ENCODE assay signal across 8 cellular contexts in genomic region chr1:38608202-38608864, GRCh38.
DNase-seq lines count a peak whose midpoint lies in the region; ATAC-seq and TF ChIP-seq lines count a peak whose summit lies in the region.

No MANE protein-coding gene starts in this region.

- H3K27me3 Mint-ChIP-seq in stimulated activated naive B cell treated with anti-CD40 and anti-IgM and Interleukin-4, amounts not matched to agents 10 μg/mL and 1 μg/mL and 100 μg/mL, for 72 hours: peaks cover 18 to 36% of the 10 kb centered on the region in 2 donors

- no peaks in the 10 kb centered on the region for H3K36me3 Mint-ChIP-seq in stimulated activated naive B cell treated with anti-CD40 and anti-IgM and Interleukin-4, amounts not matched to agents 10 μg/mL and 1 μg/mL and 100 μg/mL, for 72 hours

- H3K9me3 Mint-ChIP-seq in stimulated activated naive B cell treated with anti-CD40 and anti-IgM and Interleukin-4, amounts not matched to agents 10 μg/mL and 1 μg/mL and 100 μg/mL, for 72 hours: no peaks in the 10 kb centered on the region

- DNase-seq in activated T-cell treated with anti-CD3 and anti-CD28 coated beads, Interleukin-2, amount 50 U/mL, for 48 hours: peak; percentile 29 to 42
- DNase-seq in activated T-cell treated with anti-CD3 and anti-CD28 coated beads for 4 hours (no peak), NCI-H1694 treated with DMSO at 0.1 percent for 48 hours (lab: John Stamatoyannopoulos, UW) (peak; percentile 30), epithelial cell of esophagus (ENCODE audit: low read depth) (no peak), NCI-H774 (lab: John Stamatoyannopoulos, UW) (no peak)
- no peak for DNase-seq in stimulated activated naive B cell treated with anti-CD40 and anti-IgM and Interleukin-4, amounts not matched to agents 10 μg/mL and 1 μg/mL and 100 μg/mL, for 72 hours
- no peak for DNase-seq in activated CD8-positive, alpha-beta memory T cell treated with anti-CD3 and anti-CD28 coated beads for 24 hours

- no peak overlapping the region for H3K27ac Mint-ChIP-seq in stimulated activated naive B cell treated with anti-CD40 and anti-IgM and Interleukin-4, amounts not matched to agents 10 μg/mL and 1 μg/mL and 100 μg/mL, for 72 hours

- H3K4me3 Mint-ChIP-seq in stimulated activated naive B cell treated with anti-CD40 and anti-IgM and Interleukin-4, amounts not matched to agents 10 μg/mL and 1 μg/mL and 100 μg/mL, for 72 hours: no peak overlapping the region

- peak; percentile 28 for TF ChIP-seq CTCF in epithelial cell of esophagus (IDR thresholded peaks at IDR 0.05; ENCODE audit: insufficient read depth, low read depth, low read length, missing control alignments)

- ATAC-seq in stimulated activated naive B cell treated with anti-CD40 and anti-IgM and Interleukin-4, amounts not matched to agents 10 μg/mL and 1 μg/mL and 100 μg/mL, for 72 hours (replicated peaks): peak; percentile 38 to 42
- no peak for ATAC-seq in GM21825 (IDR thresholded peaks at IDR 0.05; ENCODE audit: unreplicated experiment)

- no peak overlapping the region for H3K4me3 ChIP-seq in epithelial cell of esophagus (ENCODE audit: low read length)

- H3K4me1 Mint-ChIP-seq in stimulated activated naive B cell treated with anti-CD40 and anti-IgM and Interleukin-4, amounts not matched to agents 10 μg/mL and 1 μg/mL and 100 μg/mL, for 72 hours: peaks cover 0 to 2% of the 10 kb centered on the region in 2 donors

Comparison
In these comparisons a context has a peak if more than half of its experiments do, and no peak if none do; other contexts are left out.
1. DNase-seq: peak in activated T-cell treated with anti-CD3 and anti-CD28 coated beads, Interleukin-2, amount 50 U/mL, for 48 hours (2 of 2) and NCI-H1694 treated with DMSO at 0.1 percent for 48 hours (single experiment); none in activated T-cell treated with anti-CD3 and anti-CD28 coated beads for 4 hours (single experiment), epithelial cell of esophagus (single experiment), stimulated activated naive B cell treated with anti-CD40 and anti-IgM and Interleukin-4, amounts not matched to agents 10 μg/mL and 1 μg/mL and 100 μg/mL, for 72 hours (single experiment), NCI-H774 (single experiment) and activated CD8-positive, alpha-beta memory T cell treated with anti-CD3 and anti-CD28 coated beads for 24 hours (single experiment).